ENCODE assay signal across 10 cellular contexts in genomic region chr14:100159865-100160533, GRCh38. TPM values are rescaled to one million over a fixed set of nuclear protein-coding genes. Genes with fewer than 3 reads are reported as not detected.
DNase-seq lines count a peak whose midpoint lies in the region; ATAC-seq and TF ChIP-seq lines count a peak whose summit lies in the region.
"Had no signal": no experiment of that assay in that cellular context is flagged by ENCODE, and none has a peak within 500 bp of the region (broad histone marks: within the 10 kb centered on the region; RNA-seq: fewer than 3 reads in every experiment).

No MANE protein-coding gene starts in this region.

- no peak for TF ChIP-seq POLR2A in vagina (IDR thresholded peaks at IDR 0.05)

- POLR2A ChIA-PET in activated CD4-positive, alpha-beta memory T cell treated with anti-CD3 and anti-CD28 coated beads for 36 hours (lab: Charles Lee) = no interaction called here

- peak overlapping the region; percentile 25 to 42 for H3K4me3 ChIP-seq in vagina

- no peaks in the 10 kb centered on the region for H3K9me3 ChIP-seq in vagina

- no peaks in the 10 kb centered on the region for H3K36me3 ChIP-seq in vagina

- peaks cover 30% of the 10 kb centered on the region for H3K4me1 ChIP-seq in vagina

- peaks cover 17% of the 10 kb centered on the region for H3K27me3 Mint-ChIP-seq in stimulated activated naive CD8-positive, alpha-beta T cell treated with anti-CD3 and anti-CD28 coated beads, Interleukin-15, Interleukin-2, amounts not matched to agents 100 ng/mL and 50 ng/mL, for 24 hours
- peaks cover 26% of the 10 kb centered on the region for H3K27me3 Mint-ChIP-seq in activated CD4-positive, alpha-beta memory T cell treated with anti-CD3 and anti-CD28 coated beads for 36 hours

- no peak overlapping the region for H3K27ac ChIP-seq in vagina
- H3K27ac ChIP-seq: epithelial cell of prostate had no signal

- TF ChIP-seq CTCF in vagina (IDR thresholded peaks at IDR 0.05) = no peak

- H3K27me3 ChIP-seq in vagina = no peaks in the 10 kb centered on the region

- CTCF ChIA-PET in activated CD4-positive, alpha-beta memory T cell treated with anti-CD3 and anti-CD28 coated beads for 36 hours (lab: Charles Lee) = interaction anchor here (1.4 kb wide), 1 partner anchor 33 kb away, joined by 6 read pairs; no protein-coding TSS in a partner anchor

- H3K27ac Mint-ChIP-seq in stimulated activated naive CD8-positive, alpha-beta T cell treated with anti-CD3 and anti-CD28 coated beads, Interleukin-15, Interleukin-2, amounts not matched to agents 100 ng/mL and 50 ng/mL, for 24 hours = no peak overlapping the region
- no peak overlapping the region for H3K27ac Mint-ChIP-seq in activated CD4-positive, alpha-beta memory T cell treated with anti-CD3 and anti-CD28 coated beads for 36 hours

- peak overlapping the region; percentile 54 for H3K4me3 Mint-ChIP-seq in stimulated activated naive CD8-positive, alpha-beta T cell treated with anti-CD3 and anti-CD28 coated beads, Interleukin-15, Interleukin-2, amounts not matched to agents 100 ng/mL and 50 ng/mL, for 24 hours
- H3K4me3 Mint-ChIP-seq in activated CD4-positive, alpha-beta memory T cell treated with anti-CD3 and anti-CD28 coated beads for 36 hours = peak overlapping the region; percentile 35

- DNase-seq in stimulated activated naive CD8-positive, alpha-beta T cell treated with anti-CD3 and anti-CD28 coated beads, Interleukin-15, Interleukin-2, amounts not matched to agents 100 U/mL and 50 U/mL, for 24 hours = no peak
- DNase-seq in activated CD4-positive, alpha-beta memory T cell treated with anti-CD3 and anti-CD28 coated beads for 36 hours = no peak
- DNase-seq in left kidney (ENCODE audit: low read depth, low spot score) (peak; percentile 28), vagina (ENCODE audit: extremely low spot score in 2 of 2) (no peak), NCI-H2196 treated with DMSO at 0.1 percent for 48 hours (lab: John Stamatoyannopoulos, UW; ENCODE audit: unreplicated experiment) (no peak), T1000 (lab: John Stamatoyannopoulos, UW) (no peak), occipital lobe (lab: John Stamatoyannopoulos, UW) (no peak)
- DNase-seq: GDM1 had no signal

- peaks cover 3% of the 10 kb centered on the region for H3K4me1 Mint-ChIP-seq in stimulated activated naive CD8-positive, alpha-beta T cell treated with anti-CD3 and anti-CD28 coated beads, Interleukin-15, Interleukin-2, amounts not matched to agents 100 ng/mL and 50 ng/mL, for 24 hours (ENCODE audit: low read depth)
- H3K4me1 Mint-ChIP-seq in activated CD4-positive, alpha-beta memory T cell treated with anti-CD3 and anti-CD28 coated beads for 36 hours (ENCODE audit: low read depth) = peaks cover 5% of the 10 kb centered on the region

- no peaks in the 10 kb centered on the region for H3K36me3 Mint-ChIP-seq in stimulated activated naive CD8-positive, alpha-beta T cell treated with anti-CD3 and anti-CD28 coated beads, Interleukin-15, Interleukin-2, amounts not matched to agents 100 ng/mL and 50 ng/mL, for 24 hours (ENCODE audit: low read depth)
- H3K36me3 Mint-ChIP-seq in activated CD4-positive, alpha-beta memory T cell treated with anti-CD3 and anti-CD28 coated beads for 36 hours = peaks cover 3% of the 10 kb centered on the region

- peaks cover 4% of the 10 kb centered on the region for H3K9me3 Mint-ChIP-seq in stimulated activated naive CD8-positive, alpha-beta T cell treated with anti-CD3 and anti-CD28 coated beads, Interleukin-15, Interleukin-2, amounts not matched to agents 100 ng/mL and 50 ng/mL, for 24 hours
- H3K9me3 Mint-ChIP-seq in activated CD4-positive, alpha-beta memory T cell treated with anti-CD3 and anti-CD28 coated beads for 36 hours = peaks cover 4% of the 10 kb centered on the region

- no peak for ATAC-seq in stimulated activated naive CD8-positive, alpha-beta T cell treated with anti-CD3 and anti-CD28 coated beads, Interleukin-15, Interleukin-2, amounts not matched to agents 100 U/mL and 50 U/mL, for 24 hours

- intact Hi-C loops in activated CD4-positive, alpha-beta memory T cell treated with anti-CD3 and anti-CD28 coated beads for 36 hours (cut with micrococcal nuclease) = no loop called here
- intact Hi-C loops in vagina (cut with DNase I) = no loop called here

RNA-seq across cellular contexts. Expression of gene DEGS2, which starts 0.6 kb away (rescaled TPM):
- 1 to 10 TPM; 1.1 to 1.3 TPM for total RNA-seq in activated CD4-positive, alpha-beta memory T cell treated with anti-CD3 and anti-CD28 coated beads for 36 hours
- 19.9 TPM for total RNA-seq in vagina
- 1.4 TPM for total RNA-seq in occipital lobe
